8 cellular contexts compared by ENCODE assay signal in the genomic region with DNA sequence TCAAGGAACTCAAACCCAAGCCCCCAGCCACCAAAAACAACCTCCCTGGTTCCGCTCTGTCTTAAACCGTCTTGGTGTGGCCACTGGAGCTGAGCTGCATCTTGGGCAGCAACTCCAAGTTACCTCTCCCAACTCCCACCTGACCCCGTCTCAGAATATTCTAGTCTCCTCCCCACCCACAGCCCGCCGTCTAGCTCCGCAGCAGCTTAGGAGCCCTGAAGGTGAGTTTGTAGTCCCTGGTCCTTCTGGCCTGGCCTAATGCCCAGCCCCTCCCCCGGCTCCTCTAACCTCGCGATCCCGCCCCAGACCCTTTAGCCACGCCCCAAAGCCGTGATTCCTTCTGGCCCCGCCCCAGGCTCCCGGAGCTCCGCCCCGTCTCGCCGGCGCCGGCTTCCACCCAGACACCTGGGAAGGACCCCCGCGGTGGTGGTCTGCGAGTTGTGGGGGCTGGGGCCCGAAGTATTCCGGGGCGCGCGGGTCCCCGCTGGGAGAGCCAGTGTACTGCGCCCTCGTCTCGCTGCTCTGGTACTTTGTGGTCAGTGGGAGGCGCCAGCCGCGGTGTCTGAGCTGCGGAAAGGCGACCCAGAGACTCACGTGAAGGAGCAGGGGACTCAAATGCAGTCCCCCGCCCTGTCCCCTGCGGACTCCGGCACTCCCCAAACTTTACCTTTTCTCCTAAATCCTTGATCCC. TPM values are rescaled to one million over a fixed set of nuclear protein-coding genes. Genes with fewer than 3 reads are reported as not detected.
DNase-seq lines count a peak whose midpoint lies in the region; ATAC-seq and TF ChIP-seq lines count a peak whose summit lies in the region.

No MANE protein-coding gene starts in this region.

- peak; percentile 49 for ATAC-seq in GM19035 (IDR thresholded peaks at IDR 0.05; ENCODE audit: unreplicated experiment)
- peak; percentile 36 to 58 (median 55) for ATAC-seq in natural killer cell
- no peak for ATAC-seq in GM21723 (IDR thresholded peaks at IDR 0.05; ENCODE audit: unreplicated experiment)

- H3K9me3 Mint-ChIP-seq in natural killer cell = no peaks in the 10 kb centered on the region

- intact Hi-C loops in natural killer cell (cut with micrococcal nuclease) = no loop called here

- no peaks in the 10 kb centered on the region for H3K36me3 Mint-ChIP-seq in natural killer cell

- peaks cover 0 to 7% of the 10 kb centered on the region in 2 donors for H3K27me3 Mint-ChIP-seq in natural killer cell (ENCODE audit: low read depth in 2 of 2)

- peak overlapping the region; percentile 40 for H3K4me3 ChIP-seq in epithelial cell of esophagus (ENCODE audit: low read length)

- DNase-seq in NCI-H2196 treated with DMSO at 0.1 percent for 48 hours (lab: John Stamatoyannopoulos, UW; ENCODE audit: unreplicated experiment) (peak; percentile 50), epithelial cell of esophagus (ENCODE audit: low read depth) (peak; percentile 72), natural killer cell (peak; percentile 48), stromal cell of bone marrow (ENCODE audit: low read depth) (peak; percentile 3), Ammon's horn (ENCODE audit: low spot score) (no peak)
- peak; percentile 31 to 36 for DNase-seq in activated CD8-positive, alpha-beta memory T cell treated with anti-CD3 and anti-CD28 coated beads for 4 hours (ENCODE audit: low read depth in 2 of 2)

- peak overlapping the region; percentile 86 for H3K4me3 Mint-ChIP-seq in natural killer cell

- peaks cover 15 to 36% of the 10 kb centered on the region in 2 donors for H3K4me1 Mint-ChIP-seq in natural killer cell

- H3K27ac Mint-ChIP-seq in natural killer cell = peak overlapping the region in 1 of 2 donors; percentile 84

- TF ChIP-seq CTCF in epithelial cell of esophagus (IDR thresholded peaks at IDR 0.05; ENCODE audit: insufficient read depth, low read depth, low read length, missing control alignments) (peak; percentile 23), natural killer cell (IDR thresholded peaks at IDR 0.05) (no peak)

RNA-seq across cellular contexts. Expression of a gene that starts 2.5 kb away (rescaled TPM):
- total RNA-seq in natural killer cell = 1 to 10 TPM in 1 of 3 donors, not detected in 2; 1.4 TPM

RNA-seq across cellular contexts. Expression of a gene that starts 4.7 kb away (rescaled TPM):
- total RNA-seq in natural killer cell = not detected

RNA-seq across cellular contexts. Expression of a gene that starts 12.3 kb away (rescaled TPM):
- total RNA-seq in natural killer cell = not detected

RNA-seq across cellular contexts. Expression of a gene that starts 17.3 kb away (rescaled TPM):
- total RNA-seq in natural killer cell = not detected

RNA-seq across cellular contexts. Expression of a gene that starts 24.3 kb away (rescaled TPM):
- total RNA-seq in natural killer cell = not detected
